1 cellular context compared by ENCODE assay signal in genomic region chr1:93766451-93766850, GRCh38.
TF ChIP-seq lines count a peak whose summit lies in the region.

No MANE protein-coding gene starts in this region.

TF ChIP-seq in GM23338, 12 proteins besides CTCF, POLR2A, EP300 and RAD21:
- TF ChIP-seq ZNF462 (CRISPR knock-in tag; IDR thresholded peaks at IDR 0.05) (no peak), ZNF114 (CRISPR knock-in tag; IDR thresholded peaks at IDR 0.05) (no peak), POLR2AphosphoS5 (IDR thresholded peaks at IDR 0.05; ENCODE audit: low read depth) (no peak), NANOG (IDR thresholded peaks at IDR 0.05; ENCODE audit: borderline replicate concordance) (no peak), JUNB (IDR thresholded peaks at IDR 0.05; ENCODE audit: unreplicated experiment) (no peak)
TF ChIP-seq in GM23338: peak in this region for 0.
